Comparison of ENCODE assay signal across 1 cellular context in genomic region chr6:89321571-89321970, GRCh38.
A peak's percentile ranks its signal among the peaks of the same experiment; 100 is the strongest.
TF ChIP-seq lines count a peak whose summit lies in the region.

No MANE protein-coding gene starts in this region.

TF ChIP-seq in K562, 482 proteins besides CTCF, POLR2A, EP300 and RAD21 (continued from another document and continues in another):
- no peak for TF ChIP-seq CREB3 (tag; conservative IDR thresholded peaks at IDR 0.05; ENCODE audit: low read depth)
- TF ChIP-seq ZNF407 (IDR thresholded peaks at IDR 0.05; ENCODE audit: low read depth) = no peak
- no peak for TF ChIP-seq FOS (IDR thresholded peaks at IDR 0.05; ENCODE audit: extremely low read depth, insufficient read length)
- no peak for TF ChIP-seq ZNF146 (CRISPR knock-in tag; IDR thresholded peaks at IDR 0.05; ENCODE audit: unreplicated experiment)
- TF ChIP-seq HDAC2 (IDR thresholded peaks at IDR 0.05) = peak; percentile 61; the same call in 1 of the 2 replicates
- peak; percentile 50; the same call in 1 of the 2 replicates for TF ChIP-seq POLR2AphosphoS5 (IDR thresholded peaks at IDR 0.05; ENCODE audit: control insufficient read depth, insufficient read depth, low read depth, low read length)
- TF ChIP-seq RNF219 (CRISPR knock-in tag; IDR thresholded peaks at IDR 0.05) = no peak
- TF ChIP-seq PCBP2 (IDR thresholded peaks at IDR 0.05; ENCODE audit: low read depth, low read length, poor library complexity, severe bottlenecking) = no peak
- TF ChIP-seq KLF10 (CRISPR knock-in tag; IDR thresholded peaks at IDR 0.05) = no peak
- TF ChIP-seq ELF4 (CRISPR knock-in tag; IDR thresholded peaks at IDR 0.05) = no peak
- no peak for TF ChIP-seq PHB2 (IDR thresholded peaks at IDR 0.05; ENCODE audit: low read depth)
- TF ChIP-seq ZNF263 (CRISPR knock-in tag; IDR thresholded peaks at IDR 0.05; ENCODE audit: borderline replicate concordance) = no peak
- TF ChIP-seq MTA1 (IDR thresholded peaks at IDR 0.05; ENCODE audit: borderline replicate concordance) = no peak
- TF ChIP-seq SIN3B (IDR thresholded peaks at IDR 0.05; ENCODE audit: low read depth) = no peak
- TF ChIP-seq MCM7 (IDR thresholded peaks at IDR 0.05) = no peak
- TF ChIP-seq BRF1 (IDR thresholded peaks at IDR 0.05; ENCODE audit: borderline replicate concordance, extremely low read depth, insufficient read length) = no peak
- TF ChIP-seq NFXL1 (CRISPR knock-in tag; IDR thresholded peaks at IDR 0.05) = 0 out of 2 replicates have a peak, but pooled peaks have one; percentile 34
- TF ChIP-seq ZNF24 (IDR thresholded peaks at IDR 0.05) = no peak
- no peak for TF ChIP-seq ZNF696 (CRISPR knock-in tag; conservative IDR thresholded peaks at IDR 0.05)
- no peak for TF ChIP-seq TCFL5 (CRISPR knock-in tag; conservative IDR thresholded peaks at IDR 0.05)
- no peak for TF ChIP-seq PRMT5 (CRISPR knock-in tag; IDR thresholded peaks at IDR 0.05)
- no peak for TF ChIP-seq NUFIP1 (IDR thresholded peaks at IDR 0.05; ENCODE audit: partially characterized antibody)
- no peak for TF ChIP-seq MTA3 (IDR thresholded peaks at IDR 0.05; ENCODE audit: borderline replicate concordance)
- no peak for TF ChIP-seq KAT7 (CRISPR knock-in tag; IDR thresholded peaks at IDR 0.05; ENCODE audit: borderline replicate concordance)
- no peak for TF ChIP-seq ZBTB17 (CRISPR knock-in tag; IDR thresholded peaks at IDR 0.05)
- TF ChIP-seq ZNF277 (CRISPR knock-in tag; IDR thresholded peaks at IDR 0.05; ENCODE audit: borderline replicate concordance) = no peak
- TF ChIP-seq BCOR (IDR thresholded peaks at IDR 0.05) = no peak
- no peak for TF ChIP-seq PTBP1 (IDR thresholded peaks at IDR 0.05; ENCODE audit: low read depth, low read length)
- TF ChIP-seq IRF9 (tag; IDR thresholded peaks at IDR 0.05) = no peak
- no peak for TF ChIP-seq NONO (IDR thresholded peaks at IDR 0.05; ENCODE audit: low read depth in 2 of 2, low read length in 1 of 2)
- no peak for TF ChIP-seq ZNF740 (CRISPR knock-in tag; IDR thresholded peaks at IDR 0.05)
- TF ChIP-seq ZNF740 (tag; IDR thresholded peaks at IDR 0.05) = no peak
- peak in 1 of 2 experiments; percentile 54; a peak in 1 of 4 replicates for TF ChIP-seq TBL1XR1 (IDR thresholded peaks at IDR 0.05; ENCODE audit: low read length in 2 of 2)
- no peak for TF ChIP-seq ZNF124 (CRISPR knock-in tag; IDR thresholded peaks at IDR 0.05)
- no peak for TF ChIP-seq ID3 (CRISPR knock-in tag; IDR thresholded peaks at IDR 0.05)
- TF ChIP-seq ID3 (tag; IDR thresholded peaks at IDR 0.05) = no peak
- peak in 1 of 2 experiments; percentile 99; a peak in 2 of 4 replicates for TF ChIP-seq MLLT1 (IDR thresholded peaks at IDR 0.05)
- no peak for TF ChIP-seq SIRT6 (IDR thresholded peaks at IDR 0.05; ENCODE audit: low read depth, low read length)
- no peak for TF ChIP-seq RBBP5 (IDR thresholded peaks at IDR 0.05; ENCODE audit: borderline replicate concordance, insufficient read depth, low read length, poor library complexity, severe bottlenecking)
- no peak for TF ChIP-seq HNRNPK (IDR thresholded peaks at IDR 0.05; ENCODE audit: low read depth, low read length, poor library complexity, severe bottlenecking)
- TF ChIP-seq, protein P1, sequence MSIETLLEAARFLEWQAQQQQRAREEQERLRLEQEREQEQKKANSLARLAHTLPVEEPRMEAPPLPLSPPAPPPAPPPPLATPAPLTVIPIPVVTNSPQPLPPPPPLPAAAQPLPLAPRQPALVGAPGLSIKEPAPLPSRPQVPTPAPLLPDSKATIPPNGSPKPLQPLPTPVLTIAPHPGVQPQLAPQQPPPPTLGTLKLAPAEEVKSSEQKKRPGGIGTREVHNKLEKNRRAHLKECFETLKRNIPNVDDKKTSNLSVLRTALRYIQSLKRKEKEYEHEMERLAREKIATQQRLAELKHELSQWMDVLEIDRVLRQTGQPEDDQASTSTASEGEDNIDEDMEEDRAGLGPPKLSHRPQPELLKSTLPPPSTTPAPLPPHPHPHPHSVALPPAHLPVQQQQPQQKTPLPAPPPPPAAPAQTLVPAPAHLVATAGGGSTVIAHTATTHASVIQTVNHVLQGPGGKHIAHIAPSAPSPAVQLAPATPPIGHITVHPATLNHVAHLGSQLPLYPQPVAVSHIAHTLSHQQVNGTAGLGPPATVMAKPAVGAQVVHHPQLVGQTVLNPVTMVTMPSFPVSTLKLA (conservative IDR thresholded peaks at IDR 0.05) = no peak
- TF ChIP-seq ZNF384 (IDR thresholded peaks at IDR 0.05; ENCODE audit: low read depth, low read length) = no peak
- no peak for TF ChIP-seq ZFX (CRISPR knock-in tag; IDR thresholded peaks at IDR 0.05)
- TF ChIP-seq EP400 (IDR thresholded peaks at IDR 0.05) = no peak
- TF ChIP-seq ZNF253 (CRISPR knock-in tag; conservative IDR thresholded peaks at IDR 0.05) = no peak
